In the genomic region with DNA sequence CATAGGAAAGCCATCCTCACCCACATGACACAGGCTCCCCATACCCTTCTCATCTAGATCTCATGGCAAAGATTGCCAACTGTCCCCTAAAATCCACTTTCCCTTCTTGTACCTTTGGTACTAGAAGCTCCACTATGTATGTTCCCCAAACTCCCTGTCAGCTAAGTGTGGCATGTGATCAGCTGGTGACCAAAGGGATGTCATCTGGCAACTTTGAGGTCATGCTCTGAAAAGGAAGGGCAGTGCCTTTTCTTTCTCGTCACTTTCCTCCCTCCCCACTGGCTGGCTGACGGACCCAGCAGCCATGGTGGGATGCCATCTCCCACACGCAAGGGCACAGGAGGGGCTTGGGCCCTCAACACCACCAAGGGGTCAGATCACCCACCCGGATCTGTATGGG, we compare ENCODE assay signal across 1 cellular context.
TF ChIP-seq lines count a peak whose summit lies in the region.

No MANE protein-coding gene starts in this region.

TF ChIP-seq in H1, 55 proteins besides CTCF, POLR2A, EP300 and RAD21:
- TF ChIP-seq CHD1 (IDR thresholded peaks at IDR 0.05; ENCODE audit: low read depth, low read length) (no peak), ATF2 (IDR thresholded peaks at IDR 0.05; ENCODE audit: low read length) (no peak), TCF12 (IDR thresholded peaks at IDR 0.05; ENCODE audit: low read depth, low read length) (no peak), MAFK (IDR thresholded peaks at IDR 0.05; ENCODE audit: low read depth, low read length) (no peak), CEBPB (IDR thresholded peaks at IDR 0.05; ENCODE audit: low read depth, low read length) (no peak), SUZ12 (IDR thresholded peaks at IDR 0.05; ENCODE audit: low read length) (no peak), GTF2F1 (IDR thresholded peaks at IDR 0.05; ENCODE audit: borderline replicate concordance, low read depth, low read length) (no peak), MAX (IDR thresholded peaks at IDR 0.05) (no peak), BACH1 (IDR thresholded peaks at IDR 0.05; ENCODE audit: low read length) (no peak), SIX5 (IDR thresholded peaks at IDR 0.05; ENCODE audit: low read depth, low read length) (no peak)
